Comparison of ENCODE assay signal across 21 cellular contexts in the genomic region with DNA sequence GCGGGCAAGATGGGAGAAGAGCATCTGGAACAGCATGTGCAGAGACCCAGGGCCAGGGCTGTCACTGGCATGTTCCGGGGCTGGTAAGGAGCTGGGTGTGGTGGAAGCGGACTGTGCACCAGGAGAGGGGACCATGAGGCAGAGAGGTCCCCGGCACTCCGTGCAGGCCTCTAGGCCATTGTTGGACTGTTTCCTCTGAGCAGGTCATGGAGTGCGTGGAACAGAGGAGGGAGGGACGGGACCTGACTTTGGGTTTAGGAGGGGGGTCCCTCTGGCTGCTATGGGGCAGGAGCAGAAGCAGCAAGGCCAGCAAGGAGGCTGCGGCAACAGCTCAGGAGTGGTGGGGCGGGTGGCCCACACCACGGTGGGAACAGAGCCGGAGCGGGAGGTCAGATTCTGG.
"Had no signal": no experiment of that assay in that cellular context is flagged by ENCODE, and none has a peak within 500 bp of the region (broad histone marks: within the 10 kb centered on the region; RNA-seq: fewer than 3 reads in every experiment).

No MANE protein-coding gene starts in this region.

- H3K27ac ChIP-seq: coronary artery, epithelial cell of prostate, esophagus squamous epithelium, right lobe of liver, skin epidermis, tibial artery had no signal

- H3K4me3 Mint-ChIP-seq: activated B cell treated with CpG ODN at 0.5 μM for 24 hours; activated CD8-positive, alpha-beta T cell treated with anti-CD3 and anti-CD28 coated beads for 36 hours; activated T-cell treated with anti-CD3 and anti-CD28 coated beads, Interleukin-2, amount 50 U/mL, for 72 hours; mesothelial cell of epicardium; naive thymus-derived CD8-positive, alpha-beta T cell; neural crest cell; stimulated activated memory B cell treated with anti-CD40 and anti-IgM and Interleukin-4, amounts not matched to agents 10 μg/mL and 1 μg/mL and 100 μg/mL, for 72 hours; stimulated activated naive CD8-positive, alpha-beta T cell treated with anti-CD3 and anti-CD28 coated beads, Interleukin-15, amount 100 ng/mL, for 72 hours had no signal

- H3K27ac Mint-ChIP-seq: activated B cell treated with CpG ODN at 0.5 μM for 24 hours; activated CD8-positive, alpha-beta T cell treated with anti-CD3 and anti-CD28 coated beads for 36 hours; activated naive CD4-positive, alpha-beta T cell treated with anti-CD3 and anti-CD28 coated beads, Interleukin-2, amount 50 U/mL, for 72 hours; activated T-cell treated with anti-CD3 and anti-CD28 coated beads, Interleukin-2, amount 50 U/mL, for 72 hours; mesothelial cell of epicardium; stimulated activated memory B cell treated with anti-CD40 and anti-IgM and Interleukin-4, amounts not matched to agents 10 μg/mL and 1 μg/mL and 100 μg/mL, for 72 hours; stimulated activated naive CD8-positive, alpha-beta T cell treated with anti-CD3 and anti-CD28 coated beads, Interleukin-15, amount 100 ng/mL, for 72 hours had no signal

- H3K27me3 ChIP-seq: esophagus squamous epithelium, right lobe of liver, tibial artery had no signal

- H3K27me3 Mint-ChIP-seq: activated CD8-positive, alpha-beta T cell treated with anti-CD3 and anti-CD28 coated beads for 36 hours; naive thymus-derived CD8-positive, alpha-beta T cell had no signal

- H3K9me3 ChIP-seq: esophagus squamous epithelium, right lobe of liver, tibial artery had no signal

- H3K9me3 Mint-ChIP-seq: activated B cell treated with CpG ODN at 0.5 μM for 24 hours; activated CD8-positive, alpha-beta T cell treated with anti-CD3 and anti-CD28 coated beads for 36 hours; activated naive CD4-positive, alpha-beta T cell treated with anti-CD3 and anti-CD28 coated beads, Interleukin-2, amount 50 U/mL, for 72 hours; activated T-cell treated with anti-CD3 and anti-CD28 coated beads, Interleukin-2, amount 50 U/mL, for 72 hours; mesothelial cell of epicardium; naive thymus-derived CD8-positive, alpha-beta T cell; neural crest cell; stimulated activated memory B cell treated with anti-CD40 and anti-IgM and Interleukin-4, amounts not matched to agents 10 μg/mL and 1 μg/mL and 100 μg/mL, for 72 hours; stimulated activated naive CD8-positive, alpha-beta T cell treated with anti-CD3 and anti-CD28 coated beads, Interleukin-15, amount 100 ng/mL, for 72 hours had no signal

- DNase-seq: activated CD4-positive, alpha-beta T cell treated with anti-CD3 and anti-CD28 coated beads, Interleukin-2, amount 50 U/mL, for 1 hour; activated CD8-positive, alpha-beta T cell treated with anti-CD3 and anti-CD28 coated beads for 36 hours; activated T-cell treated with anti-CD3 and anti-CD28 coated beads for 4 hours; activated T-cell treated with anti-CD3 and anti-CD28 coated beads, Interleukin-2, amount 50 U/mL, for 72 hours; esophagus squamous epithelium; left ventricle myocardium superior; stimulated activated CD4-positive, alpha-beta T cell treated with anti-CD3 and anti-CD28 coated beads, Interleukin-4, amount 100 ng/mL, for 4 hours; stimulated activated CD8-positive, alpha-beta memory T cell treated with anti-CD3 and anti-CD28 coated beads, Interleukin-4, amount 100 ng/mL, for 48 hours; stimulated activated naive CD8-positive, alpha-beta T cell treated with anti-CD3 and anti-CD28 coated beads, Interleukin-15, amount 100 ng/mL, for 72 hours; T-helper 2 cell had no signal

- H3K36me3 ChIP-seq: esophagus squamous epithelium, right lobe of liver, tibial artery had no signal

- H3K36me3 Mint-ChIP-seq: activated naive CD4-positive, alpha-beta T cell treated with anti-CD3 and anti-CD28 coated beads, Interleukin-2, amount 50 U/mL, for 72 hours; mesothelial cell of epicardium; naive thymus-derived CD8-positive, alpha-beta T cell; stimulated activated memory B cell treated with anti-CD40 and anti-IgM and Interleukin-4, amounts not matched to agents 10 μg/mL and 1 μg/mL and 100 μg/mL, for 72 hours had no signal

- H3K4me3 ChIP-seq: coronary artery, esophagus squamous epithelium, right lobe of liver, skin epidermis, tibial artery had no signal
